8 cellular contexts compared by ENCODE assay signal in genomic region chr1:8510041-8510823, GRCh38.
DNase-seq lines count a peak whose midpoint lies in the region; ATAC-seq, FAIRE-seq and TF ChIP-seq lines count a peak whose summit lies in the region.

No MANE protein-coding gene starts in this region.

- TF ChIP-seq POLR2A in GM12891 (IDR thresholded peaks at IDR 0.05; ENCODE audit: low read depth, low read length) = no peak

- intact Hi-C loops in posterior cingulate gyrus (cut with DNase I) = no loop called here

- peak; percentile 64 for DNase-seq in GM04504 (ENCODE audit: low read depth)
- peak; percentile 53 to 57 for DNase-seq in activated CD4-positive, alpha-beta T cell treated with anti-CD3 and anti-CD28 coated beads, Interleukin-2, amount 50 U/mL, for 4 hours
- DNase-seq in fibroblast of gingiva (ENCODE audit: low read depth) = peak; percentile 94
- DNase-seq in posterior cingulate gyrus = peak in 6 of 10 donors; percentile 16 to 88 (median 64)
- DNase-seq in GM12891 (ENCODE audit: insufficient read length, low spot score) = no peak
- DNase-seq in foreskin melanocyte = no peak

- ATAC-seq in HG03457 (IDR thresholded peaks at IDR 0.05; ENCODE audit: unreplicated experiment) (no peak), GM21515 (IDR thresholded peaks at IDR 0.05; ENCODE audit: unreplicated experiment) (no peak)

- no peak for FAIRE-seq in GM12891 (lab: Jason Lieb, UNC)

TF ChIP-seq in GM12891, 5 proteins besides CTCF, POLR2A, EP300 and RAD21:
- TF ChIP-seq PAX5 (IDR thresholded peaks at IDR 0.05; ENCODE audit: insufficient read depth, low read length, severe bottlenecking) (no peak), TAF1 (IDR thresholded peaks at IDR 0.05; ENCODE audit: low read depth, low read length) (no peak)
TF ChIP-seq in GM12891: peak in this region for 0.

Comparison
In these comparisons a context has a peak if more than half of its experiments do, and no peak if none do; other contexts are left out.
1. DNase-seq: peak in GM04504 (single experiment), activated CD4-positive, alpha-beta T cell treated with anti-CD3 and anti-CD28 coated beads, Interleukin-2, amount 50 U/mL, for 4 hours (2 of 2), fibroblast of gingiva (single experiment) and posterior cingulate gyrus (6 of 10); none in GM12891 (single experiment) and foreskin melanocyte (single experiment).